28 cellular contexts compared by ENCODE assay signal in genomic region chr6:92132446-92132845, GRCh38.
DNase-seq lines count a peak whose midpoint lies in the region; ATAC-seq and TF ChIP-seq lines count a peak whose summit lies in the region.
"Had no signal": no experiment of that assay in that cellular context is flagged by ENCODE, and none has a peak within 500 bp of the region (broad histone marks: within the 10 kb centered on the region; RNA-seq: fewer than 3 reads in every experiment).

No MANE protein-coding gene starts in this region.

- H3K36me3 ChIP-seq in Caco-2 (ENCODE audit: control insufficient read depth, insufficient read depth, low read length) = no peaks in the 10 kb centered on the region
- H3K36me3 ChIP-seq: lower lobe of right lung, ovary had no signal

- peak; percentile 51 to 62 for DNase-seq in Caco-2
- peak; percentile 73 for DNase-seq in MV-4-11 (lab: John Stamatoyannopoulos, UW)
- peak; percentile 38 for DNase-seq in T1000 (lab: John Stamatoyannopoulos, UW)
- peak; percentile 3 for DNase-seq in glomerular visceral epithelial cell (ENCODE audit: extremely low spot score)
- no peak for DNase-seq in COR-L47 (lab: John Stamatoyannopoulos, UW)
- no peak for DNase-seq in progenitor cell of endocrine pancreas (ENCODE audit: low spot score, unreplicated experiment)
- no peak for DNase-seq in activated CD4-positive, alpha-beta T cell treated with anti-CD3 and anti-CD28 coated beads, Interleukin-2, amount 50 U/mL, for 4 hours
- DNase-seq: activated CD4-positive, alpha-beta T cell treated with anti-CD3 and anti-CD28 coated beads for 1 hour; activated CD8-positive, alpha-beta T cell treated with anti-CD3 and anti-CD28 coated beads for 36 hours; activated gamma-delta T cell; activated naive CD8-positive, alpha-beta T cell treated with anti-CD3 and anti-CD28 coated beads, Interleukin-2, amount 10 ng/mL, durations not matched to agents 7 days and 5 days; activated T-cell treated with anti-CD3 and anti-CD28 coated beads, Interleukin-2, amount 50 U/mL, for 1 hour; CD8-positive, alpha-beta memory T cell; central memory CD4-positive, alpha-beta T cell; DMS153; lower lobe of right lung; mucosa of descending colon; NCI-H1436; ovary; stimulated activated CD4-positive, alpha-beta T cell treated with anti-CD3 and anti-CD28 coated beads, Interleukin-4, amount 100 ng/mL, for 24 hours had no signal

- H3K9me3 ChIP-seq in Caco-2 = no peaks in the 10 kb centered on the region
- H3K9me3 ChIP-seq: A549, lower lobe of right lung, mucosa of descending colon, ovary had no signal

- intact Hi-C loops in Caco-2 (cut with micrococcal nuclease; ENCODE audit: unreplicated experiment) = no loop called here

- CTCF ChIA-PET in Caco-2 (lab: Charles Lee) = no interaction called here

- H3K4me3 Mint-ChIP-seq in Caco-2 (ENCODE audit: unreplicated experiment) = peak overlapping the region; percentile 16
- no peak overlapping the region for H3K4me3 Mint-ChIP-seq in progenitor cell of endocrine pancreas (ENCODE audit: low read depth)
- H3K4me3 Mint-ChIP-seq: activated CD8-positive, alpha-beta T cell treated with anti-CD3 and anti-CD28 coated beads for 36 hours; activated naive CD8-positive, alpha-beta T cell treated with anti-CD3 and anti-CD28 coated beads, Interleukin-2, amount 10 ng/mL, durations not matched to agents 7 days and 5 days; B cell; CD8-positive, alpha-beta memory T cell; GM23338; nephron; stimulated activated effector memory CD8-positive, alpha-beta T cell treated with anti-CD3 and anti-CD28 coated beads, Interleukin-12 subunit alpha, Interleukin-12 subunit beta, amount 100 ng/mL, for 72 hours; T-helper 1 cell treated with Interleukin-12 subunit alpha and Interleukin-12 subunit beta and Interleukin-4 antibody, amounts not matched to agents 30 μg/mL and 1 μg/mL, for 36 hours; type B pancreatic cell had no signal

- H3K4me1 Mint-ChIP-seq in Caco-2 (ENCODE audit: low read depth, unreplicated experiment) = peaks cover 25% of the 10 kb centered on the region
- no peaks in the 10 kb centered on the region for H3K4me1 Mint-ChIP-seq in progenitor cell of endocrine pancreas (ENCODE audit: low read depth)
- H3K4me1 Mint-ChIP-seq: activated naive CD8-positive, alpha-beta T cell treated with anti-CD3 and anti-CD28 coated beads, Interleukin-2, amount 10 ng/mL, durations not matched to agents 7 days and 5 days; B cell; CD8-positive, alpha-beta memory T cell; GM23338; nephron; stimulated activated effector memory CD8-positive, alpha-beta T cell treated with anti-CD3 and anti-CD28 coated beads, Interleukin-12 subunit alpha, Interleukin-12 subunit beta, amount 100 ng/mL, for 72 hours had no signal

- no peak for TF ChIP-seq CTCF in Caco-2 (IDR thresholded peaks at IDR 0.05; ENCODE audit: insufficient read depth in 1 of 2, low read depth in 1 of 2, low read length in 1 of 2, severe bottlenecking in 1 of 2, unreplicated experiment in 1 of 2)
- TF ChIP-seq CTCF in progenitor cell of endocrine pancreas (IDR thresholded peaks at IDR 0.05; ENCODE audit: unreplicated experiment) = no peak

- H3K9me3 Mint-ChIP-seq in Caco-2 (ENCODE audit: unreplicated experiment) = no peaks in the 10 kb centered on the region
- H3K9me3 Mint-ChIP-seq in progenitor cell of endocrine pancreas (ENCODE audit: low read depth) = no peaks in the 10 kb centered on the region
- H3K9me3 Mint-ChIP-seq: GM23338; nephron; T-helper 1 cell treated with Interleukin-12 subunit alpha and Interleukin-12 subunit beta and Interleukin-4 antibody, amounts not matched to agents 30 μg/mL and 1 μg/mL, for 36 hours had no signal

- H3K36me3 Mint-ChIP-seq in Caco-2 (ENCODE audit: insufficient read depth, unreplicated experiment) (no peaks in the 10 kb centered on the region), progenitor cell of endocrine pancreas (ENCODE audit: insufficient read depth) (no peaks in the 10 kb centered on the region)
- H3K36me3 Mint-ChIP-seq: activated naive CD8-positive, alpha-beta T cell treated with anti-CD3 and anti-CD28 coated beads, Interleukin-2, amount 10 ng/mL, durations not matched to agents 7 days and 5 days; CD8-positive, alpha-beta memory T cell; stimulated activated effector memory CD8-positive, alpha-beta T cell treated with anti-CD3 and anti-CD28 coated beads, Interleukin-12 subunit alpha, Interleukin-12 subunit beta, amount 100 ng/mL, for 72 hours; type B pancreatic cell had no signal

- H3K27ac Mint-ChIP-seq in Caco-2 (ENCODE audit: unreplicated experiment) (peak overlapping the region; percentile 1), progenitor cell of endocrine pancreas (no peak overlapping the region)
- H3K27ac Mint-ChIP-seq: activated CD8-positive, alpha-beta T cell treated with anti-CD3 and anti-CD28 coated beads for 36 hours; activated naive CD8-positive, alpha-beta T cell treated with anti-CD3 and anti-CD28 coated beads, Interleukin-2, amount 10 ng/mL, durations not matched to agents 7 days and 5 days; B cell; CD8-positive, alpha-beta memory T cell; GM23338; nephron; stimulated activated effector memory CD8-positive, alpha-beta T cell treated with anti-CD3 and anti-CD28 coated beads, Interleukin-12 subunit alpha, Interleukin-12 subunit beta, amount 100 ng/mL, for 72 hours; T-helper 1 cell treated with Interleukin-12 subunit alpha and Interleukin-12 subunit beta and Interleukin-4 antibody, amounts not matched to agents 30 μg/mL and 1 μg/mL, for 36 hours; type B pancreatic cell had no signal

- POLR2A ChIA-PET in Caco-2 (lab: Charles Lee) = no interaction called here

- no peak overlapping the region for H3K4me3 ChIP-seq in Caco-2 (ENCODE audit: low read depth, low read length)
- H3K4me3 ChIP-seq: A549, GM23338, lower lobe of right lung, mucosa of descending colon, ovary had no signal

- ATAC-seq in GM18520 (IDR thresholded peaks at IDR 0.05; ENCODE audit: unreplicated experiment) = no peak
- ATAC-seq: A549; activated CD8-positive, alpha-beta T cell treated with anti-CD3 and anti-CD28 coated beads for 36 hours; GM23338; lower lobe of right lung; mucosa of descending colon; stimulated activated effector memory CD8-positive, alpha-beta T cell treated with anti-CD3 and anti-CD28 coated beads, Interleukin-12 subunit alpha, Interleukin-12 subunit beta, amount 100 ng/mL, for 72 hours had no signal

- H3K27me3 Mint-ChIP-seq in Caco-2 (ENCODE audit: insufficient read depth, unreplicated experiment) = no peaks in the 10 kb centered on the region
- H3K27me3 Mint-ChIP-seq in progenitor cell of endocrine pancreas = peaks cover 5% of the 10 kb centered on the region
- H3K27me3 Mint-ChIP-seq: activated CD8-positive, alpha-beta T cell treated with anti-CD3 and anti-CD28 coated beads for 36 hours; activated naive CD8-positive, alpha-beta T cell treated with anti-CD3 and anti-CD28 coated beads, Interleukin-2, amount 10 ng/mL, durations not matched to agents 7 days and 5 days; B cell; CD8-positive, alpha-beta memory T cell; type B pancreatic cell had no signal

- no TSS peak for BruUV-seq in Caco-2 (replicated peaks; lab: Mats Ljungman, UMichigan)

- H3K4me1 ChIP-seq in Caco-2 = peaks cover 32% of the 10 kb centered on the region
- H3K4me1 ChIP-seq: A549, lower lobe of right lung had no signal

- H3K27me3 ChIP-seq in Caco-2 (replicated peaks; ENCODE audit: control insufficient read depth, insufficient read depth, low read length) = no peaks in the 10 kb centered on the region
- H3K27me3 ChIP-seq: ovary had no signal

Comparison
In these comparisons a context has a peak if more than half of its experiments do, and no peak if none do; other contexts are left out.
1. DNase-seq: peak in Caco-2 (2 of 2), MV-4-11 (single experiment), T1000 (single experiment) and glomerular visceral epithelial cell (single experiment); none in COR-L47 (single experiment), progenitor cell of endocrine pancreas (single experiment) and activated CD4-positive, alpha-beta T cell treated with anti-CD3 and anti-CD28 coated beads, Interleukin-2, amount 50 U/mL, for 4 hours (0 of 2).